ENCODE assay signal across 8 cellular contexts in the genomic region with DNA sequence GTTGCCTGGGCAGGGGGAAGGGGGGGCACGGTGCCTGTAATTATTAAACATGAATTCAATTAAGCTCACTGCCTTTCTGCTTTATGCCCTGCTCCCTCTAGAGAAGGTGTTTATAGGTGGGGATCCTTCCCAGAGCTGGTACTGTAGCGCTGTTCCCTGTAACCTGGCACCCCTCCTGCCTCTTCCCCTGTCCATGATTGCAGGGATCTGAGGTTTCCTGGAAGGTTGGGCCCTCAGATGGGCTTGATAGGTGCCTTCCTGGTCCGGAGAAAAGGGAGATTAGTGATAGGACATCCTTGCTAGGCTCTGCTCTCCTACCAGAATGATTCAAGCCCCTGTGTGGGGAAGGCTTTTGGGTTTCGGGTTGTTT. TPM values are rescaled to one million over a fixed set of nuclear protein-coding genes. Genes with fewer than 3 reads are reported as not detected.
A peak's percentile ranks its signal among the peaks of the same experiment; 100 is the strongest.
DNase-seq lines count a peak whose midpoint lies in the region; ATAC-seq lines count a peak whose summit lies in the region.

No MANE protein-coding gene starts in this region.

- 82% methylated on average over 4 of the region's 4 CpGs for WGBS in thymus

- peak overlapping the region; percentile 88 to 93 (median 92) for H3K4me3 Mint-ChIP-seq in CD4-positive, CD25-positive, alpha-beta regulatory T cell
- H3K4me3 Mint-ChIP-seq in activated CD8-positive, alpha-beta T cell treated with anti-CD3 and anti-CD28 coated beads, Interleukin-2, amount 10 ng/mL, durations not matched to agents 7 days and 5 days, result peak overlapping the region; percentile 77

- H3K4me3 ChIP-seq in CD4-positive, CD25-positive, alpha-beta regulatory T cell (ENCODE audit: low read depth, low read length), result peak overlapping the region; percentile 55
- peak overlapping the region; percentile 91 for H3K4me3 ChIP-seq in thymus (ENCODE audit: low read length)

- CTCF ChIA-PET in activated CD8-positive, alpha-beta T cell treated with anti-CD3 and anti-CD28 coated beads, Interleukin-2, amount 10 ng/mL, durations not matched to agents 7 days and 5 days (lab: Charles Lee), result interaction anchor here (1.3 kb wide), 1 partner anchor 18 kb away, joined by 6 read pairs; no protein-coding TSS in a partner anchor

- POLR2A ChIA-PET in activated CD8-positive, alpha-beta T cell treated with anti-CD3 and anti-CD28 coated beads, Interleukin-2, amount 10 ng/mL, durations not matched to agents 7 days and 5 days (lab: Charles Lee), result no interaction called here

- H3K36me3 ChIP-seq in CD4-positive, CD25-positive, alpha-beta regulatory T cell (ENCODE audit: control insufficient read depth, insufficient read depth, low read length), result peaks cover 39% of the 10 kb centered on the region
- H3K36me3 ChIP-seq in thymus (ENCODE audit: control insufficient read depth, insufficient read depth), result peaks cover 38% of the 10 kb centered on the region

- H3K27ac Mint-ChIP-seq in CD4-positive, CD25-positive, alpha-beta regulatory T cell, result peak overlapping the region; percentile 20 to 97 (median 96)
- H3K27ac Mint-ChIP-seq in activated CD8-positive, alpha-beta T cell treated with anti-CD3 and anti-CD28 coated beads, Interleukin-2, amount 10 ng/mL, durations not matched to agents 7 days and 5 days, result peak overlapping the region; percentile 87

- intact Hi-C loops in left colon (cut with DNase I, micrococcal nuclease), result no loop called here

- H3K36me3 Mint-ChIP-seq in CD4-positive, CD25-positive, alpha-beta regulatory T cell, result peaks cover 30% of the 10 kb centered on the region
- H3K36me3 Mint-ChIP-seq in activated CD8-positive, alpha-beta T cell treated with anti-CD3 and anti-CD28 coated beads, Interleukin-2, amount 10 ng/mL, durations not matched to agents 7 days and 5 days (ENCODE audit: low read depth), result peaks cover 45% of the 10 kb centered on the region

- no peak for ATAC-seq in CD4-positive, CD25-positive, alpha-beta regulatory T cell (ENCODE audit: low read depth in 2 of 2)
- peak; percentile 15 for ATAC-seq in HG02884 (IDR thresholded peaks at IDR 0.05; ENCODE audit: unreplicated experiment)
- ATAC-seq in activated CD8-positive, alpha-beta T cell treated with anti-CD3 and anti-CD28 coated beads, Interleukin-2, amount 10 ng/mL, durations not matched to agents 7 days and 5 days, result no peak
- ATAC-seq in left colon, result peak; percentile 8
- ATAC-seq in HG02610 (IDR thresholded peaks at IDR 0.05; ENCODE audit: unreplicated experiment), result no peak
- no peak for ATAC-seq in GM18861 (IDR thresholded peaks at IDR 0.05; ENCODE audit: unreplicated experiment)

- H3K4me1 ChIP-seq in CD4-positive, CD25-positive, alpha-beta regulatory T cell (ENCODE audit: control insufficient read depth, insufficient read depth, low read length, poor library complexity, severe bottlenecking), result peaks cover 29% of the 10 kb centered on the region
- H3K4me1 ChIP-seq in thymus (ENCODE audit: control insufficient read depth, insufficient read depth, low read length), result peaks cover 9% of the 10 kb centered on the region

- peak in 1 of 3 donors; percentile 12 for DNase-seq in CD4-positive, CD25-positive, alpha-beta regulatory T cell
- DNase-seq in activated CD8-positive, alpha-beta T cell treated with anti-CD3 and anti-CD28 coated beads, Interleukin-2, amount 10 ng/mL, durations not matched to agents 7 days and 5 days, result no peak
- no peak for DNase-seq in left colon
- DNase-seq in NCI-H1417 treated with DMSO at 0.1 percent for 48 hours (lab: John Stamatoyannopoulos, UW), result no peak

- no peaks in the 10 kb centered on the region for H3K9me3 ChIP-seq in CD4-positive, CD25-positive, alpha-beta regulatory T cell (ENCODE audit: control insufficient read depth in 2 of 2, low read length in 2 of 2)
- H3K9me3 ChIP-seq in thymus (ENCODE audit: control insufficient read depth), result no peaks in the 10 kb centered on the region

- no peaks in the 10 kb centered on the region for H3K9me3 Mint-ChIP-seq in CD4-positive, CD25-positive, alpha-beta regulatory T cell
- H3K9me3 Mint-ChIP-seq in activated CD8-positive, alpha-beta T cell treated with anti-CD3 and anti-CD28 coated beads, Interleukin-2, amount 10 ng/mL, durations not matched to agents 7 days and 5 days (ENCODE audit: insufficient read depth), result no peaks in the 10 kb centered on the region

- H3K4me1 Mint-ChIP-seq in CD4-positive, CD25-positive, alpha-beta regulatory T cell, result peaks cover 0 to 47% (median 36%) of the 10 kb centered on the region in 4 donors
- H3K4me1 Mint-ChIP-seq in activated CD8-positive, alpha-beta T cell treated with anti-CD3 and anti-CD28 coated beads, Interleukin-2, amount 10 ng/mL, durations not matched to agents 7 days and 5 days (ENCODE audit: low read depth), result peaks cover 43% of the 10 kb centered on the region

- no peaks in the 10 kb centered on the region for H3K27me3 ChIP-seq in CD4-positive, CD25-positive, alpha-beta regulatory T cell (ENCODE audit: control insufficient read depth, insufficient read depth, low read length)
- no peaks in the 10 kb centered on the region for H3K27me3 ChIP-seq in thymus (ENCODE audit: control insufficient read depth, insufficient read depth)

- no peaks in the 10 kb centered on the region for H3K27me3 Mint-ChIP-seq in CD4-positive, CD25-positive, alpha-beta regulatory T cell
- H3K27me3 Mint-ChIP-seq in activated CD8-positive, alpha-beta T cell treated with anti-CD3 and anti-CD28 coated beads, Interleukin-2, amount 10 ng/mL, durations not matched to agents 7 days and 5 days (ENCODE audit: low read depth), result no peaks in the 10 kb centered on the region

- H3K27ac ChIP-seq in CD4-positive, CD25-positive, alpha-beta regulatory T cell (ENCODE audit: insufficient read depth, low read length, poor library complexity, severe bottlenecking), result peak overlapping the region; percentile 94
- peak overlapping the region; percentile 93 for H3K27ac ChIP-seq in thymus (ENCODE audit: low read depth)

RNA-seq across cellular contexts. Expression of a gene that starts 2.1 kb away (rescaled TPM):
- 13.8 TPM for total RNA-seq in CD4-positive, CD25-positive, alpha-beta regulatory T cell
- 1 to 10 TPM; 2.0 to 4.3 (median 2.3) TPM for polyA plus RNA-seq in CD4-positive, CD25-positive, alpha-beta regulatory T cell
- 1 to 10 TPM; 3.1 to 3.2 TPM for total RNA-seq in activated CD8-positive, alpha-beta T cell treated with anti-CD3 and anti-CD28 coated beads, Interleukin-2, amount 10 ng/mL, durations not matched to agents 7 days and 5 days
- total RNA-seq in left colon, result 10 to 100 TPM; 16.2 to 20.9 TPM
- polyA plus RNA-seq in thymus, result 11.7 TPM

RNA-seq across cellular contexts. Expression of a gene that starts 20.9 kb away (rescaled TPM):
- 182 TPM for total RNA-seq in CD4-positive, CD25-positive, alpha-beta regulatory T cell
- 10 to 100 TPM; 13.7 to 18.8 (median 16.5) TPM for polyA plus RNA-seq in CD4-positive, CD25-positive, alpha-beta regulatory T cell
- 100 to 1,000 TPM; 339 to 348 TPM for total RNA-seq in activated CD8-positive, alpha-beta T cell treated with anti-CD3 and anti-CD28 coated beads, Interleukin-2, amount 10 ng/mL, durations not matched to agents 7 days and 5 days
- total RNA-seq in left colon, result 100 to 1,000 TPM; 245 to 322 TPM
- 97.5 TPM for polyA plus RNA-seq in thymus

RNA-seq across cellular contexts. Expression of a gene that starts 26.1 kb away (rescaled TPM):
- 4.7 TPM for total RNA-seq in CD4-positive, CD25-positive, alpha-beta regulatory T cell
- under 1 TPM in 3 of 4 donors, not detected in 1; 0.30 to 0.59 (median 0.54) TPM for polyA plus RNA-seq in CD4-positive, CD25-positive, alpha-beta regulatory T cell
- total RNA-seq in activated CD8-positive, alpha-beta T cell treated with anti-CD3 and anti-CD28 coated beads, Interleukin-2, amount 10 ng/mL, durations not matched to agents 7 days and 5 days, result 1 to 10 TPM; 4.7 to 4.8 TPM
- total RNA-seq in left colon, result 10 to 100 TPM; 73.2 to 89.9 TPM
- 7.0 TPM for polyA plus RNA-seq in thymus

RNA-seq across cellular contexts. Expression of a gene that starts 26.2 kb away (rescaled TPM):
- total RNA-seq in CD4-positive, CD25-positive, alpha-beta regulatory T cell, result 39.4 TPM
- 10 to 100 TPM; 56.8 to 64.9 (median 60.3) TPM for polyA plus RNA-seq in CD4-positive, CD25-positive, alpha-beta regulatory T cell
- total RNA-seq in activated CD8-positive, alpha-beta T cell treated with anti-CD3 and anti-CD28 coated beads, Interleukin-2, amount 10 ng/mL, durations not matched to agents 7 days and 5 days, result 100 to 1,000 TPM; 101 to 103 TPM
- total RNA-seq in left colon, result 10 to 100 TPM; 96.7 to 96.8 TPM
- 117 TPM for polyA plus RNA-seq in thymus

RNA-seq across cellular contexts. Expression of a gene that starts 36.2 kb away (rescaled TPM):
- total RNA-seq in CD4-positive, CD25-positive, alpha-beta regulatory T cell, result 162 TPM
- polyA plus RNA-seq in CD4-positive, CD25-positive, alpha-beta regulatory T cell, result 100 to 1,000 TPM; 151 to 206 (median 190) TPM
- 100 to 1,000 TPM; 207 to 209 TPM for total RNA-seq in activated CD8-positive, alpha-beta T cell treated with anti-CD3 and anti-CD28 coated beads, Interleukin-2, amount 10 ng/mL, durations not matched to agents 7 days and 5 days
- total RNA-seq in left colon, result 100 to 1,000 TPM; 174 to 187 TPM
- polyA plus RNA-seq in thymus, result 76.1 TPM

Comparison
In these comparisons a context has a peak if more than half of its experiments do, and no peak if none do; other contexts are left out.
1. ATAC-seq: peak in HG02884 (single experiment) and left colon (single experiment); none in CD4-positive, CD25-positive, alpha-beta regulatory T cell (0 of 2), activated CD8-positive, alpha-beta T cell treated with anti-CD3 and anti-CD28 coated beads, Interleukin-2, amount 10 ng/mL, durations not matched to agents 7 days and 5 days (single experiment), HG02610 (single experiment) and GM18861 (single experiment).
2. RNA of a gene that starts 26.1 kb away (total RNA-seq): 73.2 to 89.9 TPM in left colon; 4.7 to 4.8 TPM in activated CD8-positive, alpha-beta T cell treated with anti-CD3 and anti-CD28 coated beads, Interleukin-2, amount 10 ng/mL, durations not matched to agents 7 days and 5 days and 4.7 TPM in CD4-positive, CD25-positive, alpha-beta regulatory T cell (single experiment); every median in the first group is over 10 times any median in the second.